In the genomic region with DNA sequence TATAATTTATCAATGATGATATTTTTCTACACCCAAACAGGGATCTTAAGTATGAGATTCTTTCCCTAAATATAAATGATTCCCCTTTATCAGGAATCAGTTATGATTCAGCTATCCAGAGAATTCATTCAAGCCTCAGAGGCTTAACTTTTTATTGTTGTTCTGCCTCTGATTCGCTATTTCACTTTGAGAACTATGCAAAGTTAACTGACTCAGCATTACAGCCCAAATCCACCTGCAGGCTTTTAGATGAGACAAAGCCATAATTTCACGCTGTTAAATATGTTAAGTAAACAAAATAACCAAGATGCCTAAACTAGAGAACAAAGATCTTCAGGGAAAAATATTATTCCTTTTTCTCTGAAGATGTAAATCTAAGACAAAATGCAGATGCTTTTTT, we compare ENCODE assay signal across 18 cellular contexts. TPM values are rescaled to one million over a fixed set of nuclear protein-coding genes. Genes with fewer than 3 reads are reported as not detected.
DNase-seq lines count a peak whose midpoint lies in the region; ATAC-seq and TF ChIP-seq lines count a peak whose summit lies in the region.
"Had no signal": no experiment of that assay in that cellular context is flagged by ENCODE, and none has a peak within 500 bp of the region (broad histone marks: within the 10 kb centered on the region; RNA-seq: fewer than 3 reads in every experiment).

No MANE protein-coding gene starts in this region.

- in situ Hi-C loops in brain microvascular endothelial cell (cut with HindIII; ENCODE audit: low pct_ligation_motif_present, low sequenced_read_pairs), result no loop called here

- CTCF ChIA-PET in MCF 10A (lab: Yijun Ruan, JAX), result interaction anchor here (0.5 to 2.8 kb wide), 3 partner anchors 22 to 1611 kb away, joined by 4 to 9 read pairs (median 4); no protein-coding TSS in a partner anchor
- CTCF ChIA-PET in activated CD4-positive, alpha-beta memory T cell treated with anti-CD3 and anti-CD28 coated beads for 36 hours (lab: Charles Lee), result no interaction called here

- H2AFZ ChIP-seq in MM.1S (ENCODE audit: low read length), result no peak overlapping the region

- no peak for ATAC-seq in GM19351 (IDR thresholded peaks at IDR 0.05; ENCODE audit: unreplicated experiment)
- ATAC-seq: Right ventricle myocardium inferior had no signal

- peaks cover 50% of the 10 kb centered on the region for H3K36me3 Mint-ChIP-seq in MCF 10A (ENCODE audit: insufficient read depth, unreplicated experiment)
- H3K36me3 Mint-ChIP-seq in activated CD4-positive, alpha-beta memory T cell treated with anti-CD3 and anti-CD28 coated beads for 36 hours, result peaks cover 32% of the 10 kb centered on the region

- H3K4me3 ChIP-seq in breast epithelium, result no peak overlapping the region
- H3K4me3 ChIP-seq in MM.1S (ENCODE audit: low read length), result no peak overlapping the region
- no peak overlapping the region for H3K4me3 ChIP-seq in brain microvascular endothelial cell (ENCODE audit: low read depth, low read length)

- peak overlapping the region; percentile 71 for H3K27ac Mint-ChIP-seq in MCF 10A (ENCODE audit: low read depth, unreplicated experiment)
- H3K27ac Mint-ChIP-seq in activated CD4-positive, alpha-beta memory T cell treated with anti-CD3 and anti-CD28 coated beads for 36 hours, result no peak overlapping the region

- H3K9me3 ChIP-seq in breast epithelium (no peaks in the 10 kb centered on the region), MM.1S (replicated peaks; ENCODE audit: insufficient read depth, low read length) (no peaks in the 10 kb centered on the region)
- H3K9me3 ChIP-seq: BE2C had no signal

- no peak overlapping the region for H3K4me2 ChIP-seq in MM.1S (ENCODE audit: low read depth, low read length)

- peaks cover 20% of the 10 kb centered on the region for H3K4me1 Mint-ChIP-seq in MCF 10A (ENCODE audit: insufficient read depth, unreplicated experiment)
- peaks cover 38% of the 10 kb centered on the region for H3K4me1 Mint-ChIP-seq in activated CD4-positive, alpha-beta memory T cell treated with anti-CD3 and anti-CD28 coated beads for 36 hours (ENCODE audit: low read depth)

- no peaks in the 10 kb centered on the region for H3F3A ChIP-seq in MM.1S (ENCODE audit: insufficient read depth, low read length)

- H4K20me1 ChIP-seq in MM.1S (ENCODE audit: insufficient read depth, low read length), result no peaks in the 10 kb centered on the region

- no peaks in the 10 kb centered on the region for H3K9me2 ChIP-seq in MM.1S (replicated peaks; ENCODE audit: insufficient read depth, low read length)

- H3K4me3 Mint-ChIP-seq in MCF 10A (ENCODE audit: unreplicated experiment), result no peak overlapping the region
- H3K4me3 Mint-ChIP-seq in activated CD4-positive, alpha-beta memory T cell treated with anti-CD3 and anti-CD28 coated beads for 36 hours, result no peak overlapping the region

- no peak overlapping the region for H3K27ac ChIP-seq in breast epithelium
- H3K27ac ChIP-seq in MM.1S (ENCODE audit: low read length), result no peak overlapping the region
- H3K27ac ChIP-seq in brain microvascular endothelial cell, result no peak overlapping the region

- no peaks in the 10 kb centered on the region for H3K9me3 Mint-ChIP-seq in MCF 10A (ENCODE audit: unreplicated experiment)
- H3K9me3 Mint-ChIP-seq in activated CD4-positive, alpha-beta memory T cell treated with anti-CD3 and anti-CD28 coated beads for 36 hours, result no peaks in the 10 kb centered on the region
- H3K9me3 Mint-ChIP-seq: CD4-positive, CD25-positive, alpha-beta regulatory T cell had no signal

- no peak overlapping the region for H3K9ac ChIP-seq in MM.1S (ENCODE audit: low read length)

- DNase-seq in MCF 10A (ENCODE audit: unreplicated experiment), result no peak
- no peak for DNase-seq in breast epithelium (ENCODE audit: low spot score in 2 of 2)
- peak; percentile 33 for DNase-seq in MM.1S
- peak; percentile 32 for DNase-seq in dedifferentiated amniotic fluid mesenchymal stem cell (ENCODE audit: extremely low spot score)
- DNase-seq in activated CD4-positive, alpha-beta memory T cell treated with anti-CD3 and anti-CD28 coated beads for 36 hours, result no peak
- DNase-seq in brain microvascular endothelial cell, result no peak
- DNase-seq: BE2C; CD4-positive, CD25-positive, alpha-beta regulatory T cell; COR-L47; DMS 273 treated with DMSO at 0.1 percent for 48 hours; DND-41; GDM1; Kasumi-1; NCI-H1105 treated with DMSO at 0.1 percent for 48 hours; NCI-H1694; NCI-H2081 treated with DMSO at 0.1 percent for 48 hours had no signal

- BruUV-seq in MCF 10A (replicated peaks; lab: Mats Ljungman, UMichigan), result no TSS peak

- POLR2A ChIA-PET in MCF 10A (lab: Yijun Ruan, JAX), result interaction anchor here (3.2 kb wide), 1 partner anchor 8 kb away, joined by 18 read pairs; a partner anchor contains a TSS
- POLR2A ChIA-PET in activated CD4-positive, alpha-beta memory T cell treated with anti-CD3 and anti-CD28 coated beads for 36 hours (lab: Charles Lee), result no interaction called here

- no peak for TF ChIP-seq POLR2A in breast epithelium (IDR thresholded peaks at IDR 0.05)

- H3K4me1 ChIP-seq in breast epithelium, result peaks cover 0 to 5% of the 10 kb centered on the region in 2 donors
- peaks cover 9% of the 10 kb centered on the region; the same call in 1 of the 2 replicates for H3K4me1 ChIP-seq in MM.1S (ENCODE audit: low read length)
- H3K4me1 ChIP-seq: BE2C had no signal

- H3K36me3 ChIP-seq in breast epithelium, result no peaks in the 10 kb centered on the region
- 0 out of 2 replicates have a peak, but pooled peaks cover 8% of the 10 kb centered on the region for H3K36me3 ChIP-seq in MM.1S (replicated peaks; ENCODE audit: insufficient read depth, low read length)
- peaks cover 3% of the 10 kb centered on the region for H3K36me3 ChIP-seq in brain microvascular endothelial cell (replicated peaks)

- H3K79me2 ChIP-seq in MM.1S (ENCODE audit: low read length), result peaks cover 36% of the 10 kb centered on the region

- no peaks in the 10 kb centered on the region for H3K27me3 Mint-ChIP-seq in MCF 10A (ENCODE audit: insufficient read depth, unreplicated experiment)
- no peaks in the 10 kb centered on the region for H3K27me3 Mint-ChIP-seq in activated CD4-positive, alpha-beta memory T cell treated with anti-CD3 and anti-CD28 coated beads for 36 hours
- H3K27me3 Mint-ChIP-seq: CD4-positive, CD25-positive, alpha-beta regulatory T cell had no signal

- intact Hi-C loops in MCF 10A (cut with micrococcal nuclease), result no loop called here
- intact Hi-C loops in breast epithelium (cut with DNase I; ENCODE audit: low total_unique reads), result no loop called here
- intact Hi-C loops in activated CD4-positive, alpha-beta memory T cell treated with anti-CD3 and anti-CD28 coated beads for 36 hours (cut with micrococcal nuclease), result no loop called here

- TF ChIP-seq CTCF in MCF 10A (IDR thresholded peaks at IDR 0.05; ENCODE audit: unreplicated experiment) (no peak), breast epithelium (IDR thresholded peaks at IDR 0.05) (no peak), MM.1S (IDR thresholded peaks at IDR 0.05; ENCODE audit: low read length) (no peak), brain microvascular endothelial cell (IDR thresholded peaks at IDR 0.05; ENCODE audit: low read depth, low read length, missing control alignments) (no peak)

- H3K27me3 ChIP-seq in breast epithelium (no peaks in the 10 kb centered on the region), MM.1S (replicated peaks; ENCODE audit: insufficient read depth, low read length) (no peaks in the 10 kb centered on the region), brain microvascular endothelial cell (replicated peaks) (no peaks in the 10 kb centered on the region)
- H3K27me3 ChIP-seq: BE2C had no signal

RNA-seq across cellular contexts. Expression of a gene that starts 8.5 kb away (rescaled TPM):
- 7.4 and 9.3 TPM in 2 replicates for total RNA-seq in MCF 10A (2022)
- total RNA-seq in breast epithelium, result 10 to 100 TPM in 2 of 3 donors, 1 to 10 TPM in 1; 9.1 to 33.7 (median 17.4) TPM
- 10 to 100 TPM; 11.1 to 12.4 TPM for total RNA-seq in activated CD4-positive, alpha-beta memory T cell treated with anti-CD3 and anti-CD28 coated beads for 36 hours

Comparison
In these comparisons a context has a peak if more than half of its experiments do, and no peak if none do; other contexts are left out.
1. DNase-seq: peak in MM.1S (single experiment) and dedifferentiated amniotic fluid mesenchymal stem cell (single experiment); none in MCF 10A (single experiment), breast epithelium (0 of 2), activated CD4-positive, alpha-beta memory T cell treated with anti-CD3 and anti-CD28 coated beads for 36 hours (single experiment) and brain microvascular endothelial cell (single experiment).